ENCODE assay signal across 8 cellular contexts in genomic region chr2:230968314-230968713, GRCh38. TPM values are rescaled to one million over a fixed set of nuclear protein-coding genes. Genes with fewer than 3 reads are reported as not detected.
"Had no signal": no experiment of that assay in that cellular context is flagged by ENCODE, and none has a peak within 500 bp of the region (broad histone marks: within the 10 kb centered on the region; RNA-seq: fewer than 3 reads in every experiment).

No MANE protein-coding gene starts in this region.

RNA-seq across cellular contexts. Expression of gene SPATA3, which starts 27.6 kb away (rescaled TPM):
- total RNA-seq: LHCN-M2, MCF 10A, OCI-LY7, PC-9, Right ventricle myocardium inferior, RPMI7951, SJCRH30, SK-MEL-5 had no signal

RNA-seq across cellular contexts. Expression of gene GPR55, which starts 43.3 kb away (rescaled TPM):
- total RNA-seq: LHCN-M2, MCF 10A, PC-9, Right ventricle myocardium inferior had no signal
